In genomic region chr1:242402956-242403355, GRCh38 we compare ENCODE assay signal across 27 cellular contexts.
"Had no signal": no experiment of that assay in that cellular context is flagged by ENCODE, and none has a peak within 500 bp of the region (broad histone marks: within the 10 kb centered on the region; RNA-seq: fewer than 3 reads in every experiment).

No MANE protein-coding gene starts in this region.

- H3K36me3 ChIP-seq: left ventricle myocardium inferior, ovary, right atrium auricular region, stomach, thyroid gland, transverse colon, upper lobe of left lung, vagina had no signal

- H3K27me3 Mint-ChIP-seq: natural killer cell treated with Interleukin-12 subunit alpha and Interleukin-12 subunit beta and Interleukin-15 and Interleukin-18, amount 100 ng/mL, for 72 hours; progenitor cell of endocrine pancreas; stimulated activated naive B cell treated with anti-CD40 and anti-IgM and Interleukin-4, amounts not matched to agents 10 μg/mL and 1 μg/mL and 100 μg/mL, for 72 hours had no signal

- H3K9me3 ChIP-seq: left ventricle myocardium inferior, ovary, right atrium auricular region, stomach, testis, thyroid gland, transverse colon, upper lobe of left lung, vagina had no signal

- H3K4me3 Mint-ChIP-seq: immature natural killer cell; memory B cell; naive thymus-derived CD4-positive, alpha-beta T cell; natural killer cell treated with Interleukin-12 subunit alpha and Interleukin-12 subunit beta and Interleukin-15 and Interleukin-18, amount 100 ng/mL, for 72 hours; stimulated activated naive B cell treated with anti-CD40 and anti-IgM and Interleukin-4, amounts not matched to agents 10 μg/mL and 1 μg/mL and 100 μg/mL, for 72 hours had no signal

- H3K4me3 ChIP-seq: left ventricle myocardium inferior, lung, mucosa of descending colon, ovary, right atrium auricular region, skin epidermis, stomach, testis, thyroid gland, transverse colon, upper lobe of left lung, vagina had no signal

- ATAC-seq: left colon; mucosa of descending colon; naive thymus-derived CD4-positive, alpha-beta T cell; sciatic nerve; stimulated activated naive B cell treated with anti-CD40 and anti-IgM and Interleukin-4, amounts not matched to agents 10 μg/mL and 1 μg/mL and 100 μg/mL, for 72 hours; stimulated activated naive CD8-positive, alpha-beta T cell treated with anti-CD3 and anti-CD28 coated beads, Interleukin-15, Interleukin-2, amounts not matched to agents 100 U/mL and 50 U/mL, for 24 hours had no signal

- H3K27ac ChIP-seq: left ventricle myocardium inferior, ovary, right atrium auricular region, skin epidermis, stomach, testis, thyroid gland, transverse colon, upper lobe of left lung, vagina had no signal

- H3K4me1 ChIP-seq: left ventricle myocardium inferior, right atrium auricular region, stomach, testis, thyroid gland, transverse colon, upper lobe of left lung, vagina had no signal

- DNase-seq: immature natural killer cell; kidney; left colon; left ventricle myocardium inferior; midbrain; mucosa of descending colon; naive thymus-derived CD4-positive, alpha-beta T cell; ovary; stimulated activated CD4-positive, alpha-beta T cell treated with anti-CD3 and anti-CD28 coated beads, Interleukin-12 subunit alpha, Interleukin-12 subunit beta, amount 100 ng/mL, for 4 hours; stimulated activated CD4-positive, alpha-beta T cell treated with anti-CD3 and anti-CD28 coated beads, Interleukin-15, amount 100 ng/mL, for 24 hours; stimulated activated CD4-positive, alpha-beta T cell treated with anti-CD3 and anti-CD28 coated beads, Interleukin-2, amount 100 ng/mL, for 24 hours; stimulated activated CD4-positive, alpha-beta T cell treated with anti-CD3 and anti-CD28 coated beads, Interleukin-4, amount 100 ng/mL, for 1 hour; stimulated activated naive B cell treated with anti-CD40 and anti-IgM and Interleukin-4, amounts not matched to agents 10 μg/mL and 1 μg/mL and 100 μg/mL, for 72 hours; stimulated activated naive CD8-positive, alpha-beta T cell treated with anti-CD3 and anti-CD28 coated beads, Interleukin-15, Interleukin-2, amounts not matched to agents 100 U/mL and 50 U/mL, for 24 hours; stomach; testis; thyroid gland; transverse colon; upper lobe of left lung had no signal

- H3K27ac Mint-ChIP-seq: immature natural killer cell; memory B cell; naive thymus-derived CD4-positive, alpha-beta T cell; natural killer cell treated with Interleukin-12 subunit alpha and Interleukin-12 subunit beta and Interleukin-15 and Interleukin-18, amount 100 ng/mL, for 72 hours; progenitor cell of endocrine pancreas; stimulated activated naive B cell treated with anti-CD40 and anti-IgM and Interleukin-4, amounts not matched to agents 10 μg/mL and 1 μg/mL and 100 μg/mL, for 72 hours had no signal

- H3K27me3 ChIP-seq: ovary, right atrium auricular region, stomach, testis, thyroid gland, transverse colon, upper lobe of left lung, vagina had no signal

- H3K9me3 Mint-ChIP-seq: memory B cell had no signal

- H3K36me3 Mint-ChIP-seq: immature natural killer cell; memory B cell; naive thymus-derived CD4-positive, alpha-beta T cell; natural killer cell treated with Interleukin-12 subunit alpha and Interleukin-12 subunit beta and Interleukin-15 and Interleukin-18, amount 100 ng/mL, for 72 hours; stimulated activated naive B cell treated with anti-CD40 and anti-IgM and Interleukin-4, amounts not matched to agents 10 μg/mL and 1 μg/mL and 100 μg/mL, for 72 hours had no signal

- H3K4me1 Mint-ChIP-seq: immature natural killer cell; memory B cell; naive thymus-derived CD4-positive, alpha-beta T cell; stimulated activated naive B cell treated with anti-CD40 and anti-IgM and Interleukin-4, amounts not matched to agents 10 μg/mL and 1 μg/mL and 100 μg/mL, for 72 hours had no signal
